In genomic region chr10:121409466-121410104, GRCh38 we compare ENCODE assay signal across 1 cellular context.
TF ChIP-seq lines count a peak whose summit lies in the region.

No MANE protein-coding gene starts in this region.

TF ChIP-seq in HEK293, 187 proteins besides CTCF, POLR2A, EP300 and RAD21 (continued from another document):
- TF ChIP-seq ZNF398 (tag by site-specific recombination; IDR thresholded peaks at IDR 0.05) (no peak), EGR2 (tag by site-specific recombination; IDR thresholded peaks at IDR 0.05; ENCODE audit: low read depth) (peak; percentile 91)
